ENCODE assay signal across 11 cellular contexts in genomic region chr5:43244823-43245565, GRCh38. TPM values are rescaled to one million over a fixed set of nuclear protein-coding genes. Genes with fewer than 3 reads are reported as not detected.
A peak's percentile ranks its signal among the peaks of the same experiment; 100 is the strongest.
DNase-seq lines count a peak whose midpoint lies in the region; ATAC-seq and TF ChIP-seq lines count a peak whose summit lies in the region.
"Had no signal": no experiment of that assay in that cellular context is flagged by ENCODE, and none has a peak within 500 bp of the region (broad histone marks: within the 10 kb centered on the region; RNA-seq: fewer than 3 reads in every experiment).

No MANE protein-coding gene starts in this region.

- no peaks in the 10 kb centered on the region for H3K9me3 ChIP-seq in sigmoid colon

- no peak for DNase-seq in NCI-H187 treated with DMSO at 0.1 percent for 48 hours (lab: John Stamatoyannopoulos, UW)
- no peak for DNase-seq in sigmoid colon
- DNase-seq in H7, result no peak
- DNase-seq in NAMALWA (ENCODE audit: low spot score), result no peak
- DNase-seq: KBM-7, small intestine had no signal

- peak; percentile 66 for ATAC-seq in GM18498 (IDR thresholded peaks at IDR 0.05; ENCODE audit: unreplicated experiment)
- ATAC-seq in GM19452 (IDR thresholded peaks at IDR 0.05; ENCODE audit: unreplicated experiment), result peak; percentile 82
- ATAC-seq in HG02885 (IDR thresholded peaks at IDR 0.05; ENCODE audit: poor library complexity, unreplicated experiment), result peak; percentile 83
- ATAC-seq in HG03571 (IDR thresholded peaks at IDR 0.05; ENCODE audit: unreplicated experiment), result peak; percentile 82

- no peaks in the 10 kb centered on the region for H3K27me3 ChIP-seq in sigmoid colon
- no peaks in the 10 kb centered on the region for H3K27me3 ChIP-seq in H7 (ENCODE audit: control insufficient read depth, insufficient read depth, low read length)

- no peak for TF ChIP-seq EP300 in sigmoid colon (IDR thresholded peaks at IDR 0.05)

- 68 to 83% methylated on average over 11 of the region's 11 CpGs for WGBS in sigmoid colon, 2 donors

- no peak for TF ChIP-seq CTCF in sigmoid colon (IDR thresholded peaks at IDR 0.05)

- no peak for TF ChIP-seq POLR2A in sigmoid colon (IDR thresholded peaks at IDR 0.05)

- H3K27ac ChIP-seq in sigmoid colon, result no peak overlapping the region

- intact Hi-C loops in sigmoid colon (cut with DNase I), result no loop called here

- H3K36me3 ChIP-seq in sigmoid colon (no peaks in the 10 kb centered on the region), H7 (replicated peaks; ENCODE audit: control insufficient read depth, insufficient read depth, low read length) (no peaks in the 10 kb centered on the region)

- H3K4me3 ChIP-seq in sigmoid colon, result no peak overlapping the region
- no peak overlapping the region for H3K4me3 ChIP-seq in H7 (ENCODE audit: insufficient read depth, low read depth, low read length)

- H3K4me1 ChIP-seq in sigmoid colon, result no peaks in the 10 kb centered on the region

RNA-seq across cellular contexts. Expression of gene NIM1K, which starts 53.0 kb away (rescaled TPM):
- total RNA-seq in sigmoid colon, result 1 to 10 TPM in 1 of 4 donors, under 1 TPM in 3; 0.28 to 3.6 (median 0.83) TPM
- polyA plus RNA-seq in sigmoid colon, result under 1 TPM in 1 of 3 donors, not detected in 2; 0.42 TPM
- not detected in 2 replicates for total RNA-seq in H7 (2014; rRNA removed; shearing (Covaris generic))
- polyA plus RNA-seq: CD14-positive monocyte had no signal
